ENCODE assay signal across 11 cellular contexts in the genomic region with DNA sequence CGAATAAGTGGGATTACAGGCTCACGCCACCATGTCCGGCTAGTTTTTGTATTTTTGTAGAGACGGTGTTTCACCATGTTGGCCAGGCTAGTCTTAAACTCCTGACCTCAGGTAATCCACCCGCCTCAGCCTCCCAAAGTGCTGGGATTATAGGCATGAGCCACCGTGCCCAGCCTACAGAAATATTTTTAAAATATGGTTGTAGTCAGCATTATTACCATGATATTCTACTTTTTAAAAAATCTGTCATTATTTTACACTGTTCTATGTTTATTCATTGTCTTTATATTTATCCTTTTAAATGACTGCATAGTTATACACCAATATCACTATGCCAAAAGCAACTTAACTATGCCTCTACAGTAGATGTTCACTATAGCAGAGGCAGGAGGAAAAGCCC.
"Had no signal": no experiment of that assay in that cellular context is flagged by ENCODE, and none has a peak within 500 bp of the region (broad histone marks: within the 10 kb centered on the region; RNA-seq: fewer than 3 reads in every experiment).

No MANE protein-coding gene starts in this region.

- H3K9me3 Mint-ChIP-seq: H9, HFFc6 had no signal

- H3K27ac Mint-ChIP-seq: GM23338, H9, HFFc6 had no signal

- H3K4me1 ChIP-seq: HAP-1 had no signal

- H3K4me3 Mint-ChIP-seq: GM23338, H9, HFFc6 had no signal

- DNase-seq: GM23248, GOT3, H7, H9, HCEC 1CT, HFFc6 had no signal

- H3K36me3 ChIP-seq: HAP-1 had no signal

- H3K4me1 Mint-ChIP-seq: GM23338, H9 had no signal

- H3K4me2 ChIP-seq: GM23338 had no signal

- H3K27ac ChIP-seq: GM23248 had no signal

- H2AFZ ChIP-seq: GM23248, GM23338 had no signal

- H3K9ac ChIP-seq: GM23248 had no signal

- H3K9me3 ChIP-seq: HAP-1 had no signal

- ATAC-seq: GM23338, HCT116 had no signal

- FAIRE-seq: H1, H54 had no signal

- H3K4me3 ChIP-seq: GM23248, GM23338, HAP-1 had no signal
